In the genomic region with DNA sequence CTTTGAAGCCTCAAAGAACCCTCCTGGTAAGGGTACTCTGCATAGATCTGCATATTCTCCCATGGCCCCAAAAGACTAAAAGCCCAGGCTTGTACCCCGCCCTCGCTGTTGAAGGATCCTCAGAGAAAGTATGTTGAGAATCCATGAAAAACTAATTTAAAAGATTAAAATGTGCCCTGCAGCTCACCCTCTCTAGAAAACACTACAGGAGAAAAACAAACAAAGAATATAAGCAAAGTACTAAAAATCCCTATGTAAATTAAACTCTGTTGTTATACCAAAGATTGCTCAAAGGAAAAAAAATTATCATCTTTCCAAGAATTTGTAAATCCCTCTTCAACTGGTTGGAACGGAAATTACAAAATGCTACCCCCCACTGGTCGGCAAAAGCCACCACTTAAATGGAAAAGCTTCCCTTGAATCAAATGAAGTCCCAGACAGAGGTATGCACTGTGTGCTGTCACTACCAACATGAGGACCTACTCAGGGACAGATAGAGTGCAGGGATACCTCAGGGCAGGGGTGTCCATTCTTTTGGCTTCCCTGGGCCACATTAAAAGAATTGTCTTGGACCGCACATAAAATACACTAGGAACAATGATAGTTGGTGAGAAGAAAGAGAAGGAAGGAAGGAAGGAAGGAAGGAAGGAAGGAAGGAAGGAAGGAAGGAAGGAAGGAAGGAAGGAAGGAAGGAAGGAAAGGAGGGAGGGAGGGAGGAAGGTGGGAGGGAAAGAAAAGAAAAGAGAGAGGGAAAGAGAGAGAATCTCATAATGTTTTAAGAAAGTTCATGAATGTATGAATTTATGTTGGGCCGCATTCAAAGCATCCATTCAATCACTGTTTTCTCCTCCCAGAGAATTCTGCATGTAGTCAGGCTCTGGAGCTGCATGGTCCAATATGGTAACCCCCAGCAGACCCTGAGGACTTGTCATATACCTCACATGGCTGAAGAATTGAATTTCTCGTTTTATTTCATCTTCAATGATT, we compare ENCODE assay signal across 22 cellular contexts.
DNase-seq lines count a peak whose midpoint lies in the region; ATAC-seq, FAIRE-seq and TF ChIP-seq lines count a peak whose summit lies in the region.
"Had no signal": no experiment of that assay in that cellular context is flagged by ENCODE, and none has a peak within 500 bp of the region (broad histone marks: within the 10 kb centered on the region; RNA-seq: fewer than 3 reads in every experiment).

No MANE protein-coding gene starts in this region.

- H3K9me3 ChIP-seq in subcutaneous abdominal adipose tissue (ENCODE audit: control insufficient read depth in 5 of 5, low read length in 5 of 5) (no peaks in the 10 kb centered on the region), WERI-Rb-1 (ENCODE audit: severe bottlenecking) (no peaks in the 10 kb centered on the region)
- H3K9me3 ChIP-seq: heart right ventricle, psoas muscle had no signal

- peaks cover 0 to 65% (median 49%) of the 10 kb centered on the region in 5 donors for H3K4me1 ChIP-seq in subcutaneous abdominal adipose tissue (ENCODE audit: control insufficient read depth in 5 of 5, insufficient read depth in 5 of 5, low read length in 5 of 5)

- H3K27me3 ChIP-seq in bronchial epithelial cell (ENCODE audit: control insufficient read depth, insufficient read depth, low read length) (no peaks in the 10 kb centered on the region), subcutaneous abdominal adipose tissue (ENCODE audit: control insufficient read depth in 5 of 5, insufficient read depth in 4 of 5, low read length in 5 of 5) (no peaks in the 10 kb centered on the region), WERI-Rb-1 (ENCODE audit: insufficient read depth, low read depth, severe bottlenecking) (no peaks in the 10 kb centered on the region)
- H3K27me3 ChIP-seq: heart right ventricle had no signal

- peak; percentile 7 for FAIRE-seq in bronchial epithelial cell (lab: Jason Lieb, UNC)
- FAIRE-seq in islet of Langerhans (lab: Jason Lieb, UNC), result peak; percentile 65
- FAIRE-seq: RCC 7860 had no signal

- DNase-seq in NCI-H2227 (lab: John Stamatoyannopoulos, UW; ENCODE audit: unreplicated experiment) (peak; percentile 4), NCI-H2227 treated with DMSO at 0.1 percent for 48 hours (lab: John Stamatoyannopoulos, UW) (no peak), bronchial epithelial cell (ENCODE audit: low read depth) (no peak), WERI-Rb-1 (no peak)
- DNase-seq in stimulated activated CD8-positive, alpha-beta memory T cell treated with anti-CD3 and anti-CD28 coated beads, Interleukin-4, amount 100 ng/mL, for 48 hours, result no peak
- DNase-seq: activated CD4-positive, alpha-beta memory T cell treated with anti-CD3 and anti-CD28 coated beads, Interleukin-2, amount 10 ng/mL, durations not matched to agents 7 days and 5 days; activated naive CD4-positive, alpha-beta T cell treated with anti-CD3 and anti-CD28 coated beads, Interleukin-2, amount 50 U/mL, for 16 hours; activated T-cell treated with anti-CD3 and anti-CD28 coated beads, Interleukin-2, amount 50 U/mL, for 24 hours; C1 segment of cervical spinal cord; effector CD8-positive, alpha-beta T cell; heart right ventricle; Karpas-422; NCI-H2171 treated with DMSO at 0.1 percent for 48 hours; NCI-H774; psoas muscle had no signal

- peak overlapping the region; percentile 58 for H3K27ac ChIP-seq in subcutaneous abdominal adipose tissue (ENCODE audit: low read depth, low read length)
- H3K27ac ChIP-seq in WERI-Rb-1, result no peak overlapping the region
- H3K27ac ChIP-seq: 22Rv1 had no signal

- no peak overlapping the region for H3K9ac ChIP-seq in subcutaneous abdominal adipose tissue (ENCODE audit: low read length in 5 of 5)

- H3K36me3 ChIP-seq in bronchial epithelial cell (ENCODE audit: control insufficient read depth, insufficient read depth, low read length), result no peaks in the 10 kb centered on the region
- H3K36me3 ChIP-seq in subcutaneous abdominal adipose tissue (ENCODE audit: control insufficient read depth in 5 of 5, insufficient read depth in 5 of 5, low read length in 5 of 5), result no peaks in the 10 kb centered on the region
- no peaks in the 10 kb centered on the region for H3K36me3 ChIP-seq in WERI-Rb-1
- H3K36me3 ChIP-seq: heart right ventricle had no signal

- TF ChIP-seq CTCF in bronchial epithelial cell (IDR thresholded peaks at IDR 0.05; ENCODE audit: insufficient read depth, low read length, severe bottlenecking), result no peak
- no peak for TF ChIP-seq CTCF in WERI-Rb-1 (IDR thresholded peaks at IDR 0.05; ENCODE audit: low read depth, low read length)

- H3K4me3 ChIP-seq in bronchial epithelial cell (ENCODE audit: low read depth, low read length) (no peak overlapping the region), subcutaneous abdominal adipose tissue (ENCODE audit: low read depth in 1 of 5, low read length in 5 of 5) (no peak overlapping the region), WERI-Rb-1 (ENCODE audit: low read depth, low read length) (no peak overlapping the region)
- H3K4me3 ChIP-seq: heart right ventricle, psoas muscle had no signal

- ATAC-seq in HG02798 (IDR thresholded peaks at IDR 0.05; ENCODE audit: poor library complexity, unreplicated experiment), result no peak
- ATAC-seq: heart right ventricle; left lobe of liver; psoas muscle; stimulated activated effector memory CD8-positive, alpha-beta T cell treated with anti-CD3 and anti-CD28 coated beads, Interleukin-12 subunit alpha, Interleukin-12 subunit beta, amount 100 ng/mL, for 72 hours had no signal
